Comparison of ENCODE assay signal across 23 cellular contexts in the genomic region with DNA sequence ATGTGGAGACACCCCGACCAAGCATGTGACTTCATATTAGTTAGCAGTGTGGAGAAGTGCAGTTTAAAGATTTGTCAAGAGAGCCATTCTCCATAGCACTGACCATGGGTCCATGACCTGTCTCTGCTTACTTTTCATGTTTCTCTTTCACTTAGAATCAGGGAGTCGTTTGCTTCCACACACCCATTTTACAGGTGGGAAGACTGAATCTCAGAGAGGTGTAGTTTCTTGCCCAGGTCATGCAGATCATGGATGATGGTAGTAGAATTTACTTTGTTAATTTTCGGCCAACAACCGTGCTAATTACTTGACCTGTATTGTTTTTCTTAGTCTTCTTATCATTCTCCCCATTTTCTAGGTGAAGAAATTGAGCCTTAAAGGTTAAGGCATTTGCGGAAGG. TPM values are rescaled to one million over a fixed set of nuclear protein-coding genes. Genes with fewer than 3 reads are reported as not detected.
DNase-seq lines count a peak whose midpoint lies in the region; ATAC-seq and TF ChIP-seq lines count a peak whose summit lies in the region.
"Had no signal": no experiment of that assay in that cellular context is flagged by ENCODE, and none has a peak within 500 bp of the region (broad histone marks: within the 10 kb centered on the region; RNA-seq: fewer than 3 reads in every experiment).

No MANE protein-coding gene starts in this region.

- no peak overlapping the region for H3K14ac ChIP-seq in IMR-90 (replicated peaks; ENCODE audit: low read depth, low read length)

- no peak overlapping the region for H3K4me2 ChIP-seq in IMR-90 (ENCODE audit: low read depth, low read length)
- H3K4me2 ChIP-seq: SK-N-SH had no signal

- no peaks in the 10 kb centered on the region for H3K9me3 ChIP-seq in IMR-90 (ENCODE audit: control insufficient read depth, insufficient read depth, low read length)
- H3K9me3 ChIP-seq: heart left ventricle, SK-N-SH had no signal

- no peak for TF ChIP-seq RAD21 in IMR-90 (IDR thresholded peaks at IDR 0.05; ENCODE audit: low read length)

- no peak for TF ChIP-seq POLR2A in IMR-90 (IDR thresholded peaks at IDR 0.05; ENCODE audit: low read depth, low read length)

- H2BK15ac ChIP-seq in IMR-90 (ENCODE audit: low read depth, low read length) = no peak overlapping the region

- peaks cover 17% of the 10 kb centered on the region for H3K4me1 ChIP-seq in IMR-90 (ENCODE audit: control insufficient read depth, insufficient read depth, low read length)

- no peak overlapping the region for H2AFZ ChIP-seq in IMR-90 (replicated peaks; ENCODE audit: low read length, poor library complexity)

- H3K4ac ChIP-seq in IMR-90 (ENCODE audit: low read depth, low read length) = no peak overlapping the region

- H3K27ac ChIP-seq in IMR-90 (ENCODE audit: insufficient read depth, low read length) = no peak overlapping the region
- H3K27ac ChIP-seq: RWPE1 had no signal

- H3K36me3 Mint-ChIP-seq in activated CD8-positive, alpha-beta memory T cell treated with anti-CD3 and anti-CD28 coated beads, Interleukin-2, amount 10 ng/mL, durations not matched to agents 7 days and 5 days = peaks cover 13% of the 10 kb centered on the region
- H3K36me3 Mint-ChIP-seq in activated naive CD8-positive, alpha-beta T cell = peaks cover 3% of the 10 kb centered on the region
- H3K36me3 Mint-ChIP-seq in natural killer cell = no peaks in the 10 kb centered on the region
- H3K36me3 Mint-ChIP-seq: IgD-negative memory B cell had no signal

- no peaks in the 10 kb centered on the region for H3K27me3 Mint-ChIP-seq in activated CD8-positive, alpha-beta memory T cell treated with anti-CD3 and anti-CD28 coated beads, Interleukin-2, amount 10 ng/mL, durations not matched to agents 7 days and 5 days
- H3K27me3 Mint-ChIP-seq in activated naive CD8-positive, alpha-beta T cell = no peaks in the 10 kb centered on the region
- H3K27me3 Mint-ChIP-seq in natural killer cell (ENCODE audit: low read depth in 2 of 2) = no peaks in the 10 kb centered on the region
- H3K27me3 Mint-ChIP-seq: IgD-negative memory B cell, progenitor cell of endocrine pancreas had no signal

- H2BK120ac ChIP-seq in IMR-90 (ENCODE audit: low read depth, low read length) = no peak overlapping the region

- WGBS in IMR-90 (ENCODE audit: extremely low coverage in 2 of 2, insufficient read length in 1 of 2), 2 experiments = no CpG with 5 or more reads among the region's 5 CpGs

- dilution Hi-C loops in IMR-90 (cut with HindIII; ENCODE audit: low sequenced_read_pairs, unreplicated experiment) = no loop called here

- H4K91ac ChIP-seq in IMR-90 (ENCODE audit: insufficient read depth, low read depth, low read length) = no peak overlapping the region

- no peak for DNase-seq in activated CD8-positive, alpha-beta memory T cell treated with anti-CD3 and anti-CD28 coated beads, Interleukin-2, amount 10 ng/mL, durations not matched to agents 7 days and 5 days
- DNase-seq in activated CD8-positive, alpha-beta memory T cell treated with anti-CD3 and anti-CD28 coated beads for 24 hours = no peak
- DNase-seq in IMR-90 = no peak
- no peak for DNase-seq in natural killer cell
- no peak for DNase-seq in NCI-H1105 treated with DMSO at 0.1 percent for 48 hours (lab: John Stamatoyannopoulos, UW)
- DNase-seq in germinal center (ENCODE audit: low spot score) = no peak
- DNase-seq: activated CD4-positive, CD25-positive, alpha-beta regulatory T cell; activated gamma-delta T cell treated with Interleukin-2 at 50 U/mL for 16 hours; aorta; C1 segment of cervical spinal cord; dermis blood vessel endothelial cell; heart left ventricle; mesendoderm; NCI-H1694 treated with DMSO at 0.1 percent for 48 hours; NCI-H526 treated with DMSO at 0.1 percent for 48 hours; SK-N-SH had no signal

- H3K9ac ChIP-seq in IMR-90 (ENCODE audit: low read depth, low read length) = no peak overlapping the region
- H3K9ac ChIP-seq: SK-N-SH had no signal

- CTCF ChIA-PET in activated CD8-positive, alpha-beta memory T cell treated with anti-CD3 and anti-CD28 coated beads, Interleukin-2, amount 10 ng/mL, durations not matched to agents 7 days and 5 days (lab: Charles Lee) = interaction anchor here (1.4 kb wide), 1 partner anchor 10 kb away, joined by 3 read pairs; no protein-coding TSS in a partner anchor
- CTCF ChIA-PET in IMR-90 (lab: Yijun Ruan, JAX) = no interaction called here

- H2AK5ac ChIP-seq in IMR-90 (ENCODE audit: low read depth, low read length) = no peak overlapping the region

- H2BK20ac ChIP-seq in IMR-90 (ENCODE audit: low read depth, low read length) = no peak overlapping the region

- H3K9me3 Mint-ChIP-seq in activated CD8-positive, alpha-beta memory T cell treated with anti-CD3 and anti-CD28 coated beads, Interleukin-2, amount 10 ng/mL, durations not matched to agents 7 days and 5 days (ENCODE audit: low read depth) = no peaks in the 10 kb centered on the region
- no peaks in the 10 kb centered on the region for H3K9me3 Mint-ChIP-seq in activated naive CD8-positive, alpha-beta T cell (ENCODE audit: low read depth)
- no peaks in the 10 kb centered on the region for H3K9me3 Mint-ChIP-seq in natural killer cell
- H3K9me3 Mint-ChIP-seq: IgD-negative memory B cell, nephron had no signal

- H3K56ac ChIP-seq in IMR-90 (ENCODE audit: extremely low read depth, insufficient read depth, low read length) = no peak overlapping the region

- H3K36me3 ChIP-seq in IMR-90 (ENCODE audit: control insufficient read depth, insufficient read depth, low read length) = no peaks in the 10 kb centered on the region; the same call in 1 of the 2 replicates
- H3K36me3 ChIP-seq: heart left ventricle had no signal

- peaks cover 88% of the 10 kb centered on the region for H4K20me1 ChIP-seq in IMR-90 (ENCODE audit: insufficient read depth, low read length)

- no peak overlapping the region for H3K4me3 ChIP-seq in IMR-90 (ENCODE audit: insufficient read depth, low read depth, low read length)
- H3K4me3 ChIP-seq: heart left ventricle had no signal

- no peak overlapping the region for H4K5ac ChIP-seq in IMR-90 (ENCODE audit: low read depth, low read length)

- peaks cover 27 to 73% of the 10 kb centered on the region in 2 experiments for H3K79me1 ChIP-seq in IMR-90 (ENCODE audit: low read depth in 1 of 2, low read length in 2 of 2)

- peaks cover 64% of the 10 kb centered on the region for H3K4me1 Mint-ChIP-seq in activated CD8-positive, alpha-beta memory T cell treated with anti-CD3 and anti-CD28 coated beads, Interleukin-2, amount 10 ng/mL, durations not matched to agents 7 days and 5 days
- peaks cover 83% of the 10 kb centered on the region for H3K4me1 Mint-ChIP-seq in activated naive CD8-positive, alpha-beta T cell (ENCODE audit: low read depth)
- peaks cover 79 to 83% of the 10 kb centered on the region in 2 donors for H3K4me1 Mint-ChIP-seq in natural killer cell

- peaks cover 28% of the 10 kb centered on the region for H3K9me1 ChIP-seq in IMR-90 (ENCODE audit: insufficient read depth, low read length)

- in situ Hi-C loops in IMR-90 (cut with MboI; ENCODE audit: low sequenced_read_pairs) = no loop called here

- TF ChIP-seq CTCF in IMR-90 (conservative IDR thresholded peaks at IDR 0.05; ENCODE audit: low read depth, low read length) (no peak), natural killer cell (IDR thresholded peaks at IDR 0.05) (no peak)

- peak overlapping the region; percentile 76 for H3K27ac Mint-ChIP-seq in activated CD8-positive, alpha-beta memory T cell treated with anti-CD3 and anti-CD28 coated beads, Interleukin-2, amount 10 ng/mL, durations not matched to agents 7 days and 5 days
- peak overlapping the region; percentile 70 for H3K27ac Mint-ChIP-seq in activated naive CD8-positive, alpha-beta T cell
- peak overlapping the region; percentile 61 to 80 for H3K27ac Mint-ChIP-seq in natural killer cell
- H3K27ac Mint-ChIP-seq: nephron, progenitor cell of endocrine pancreas had no signal

- H2BK5ac ChIP-seq in IMR-90 (ENCODE audit: low read depth, low read length, poor library complexity, severe bottlenecking) = no peak overlapping the region

- H3K4me3 Mint-ChIP-seq in activated CD8-positive, alpha-beta memory T cell treated with anti-CD3 and anti-CD28 coated beads, Interleukin-2, amount 10 ng/mL, durations not matched to agents 7 days and 5 days = peak overlapping the region; percentile 63
- peak overlapping the region; percentile 34 for H3K4me3 Mint-ChIP-seq in activated naive CD8-positive, alpha-beta T cell
- H3K4me3 Mint-ChIP-seq in natural killer cell = no peak overlapping the region
- H3K4me3 Mint-ChIP-seq: nephron had no signal

- H3K23ac ChIP-seq in IMR-90 (ENCODE audit: low read depth, low read length) = 0 out of 2 replicates have a peak overlapping the region, but pooled peaks have one; percentile 32

- BruUV-seq in IMR-90 (replicated peaks; lab: Mats Ljungman, UMichigan) = no TSS peak

- no peak for ATAC-seq in activated CD8-positive, alpha-beta memory T cell treated with anti-CD3 and anti-CD28 coated beads, Interleukin-2, amount 10 ng/mL, durations not matched to agents 7 days and 5 days
- ATAC-seq in IMR-90 (ENCODE audit: low read depth) (no peak), natural killer cell (no peak), GM21423 (IDR thresholded peaks at IDR 0.05; ENCODE audit: unreplicated experiment) (no peak)
- ATAC-seq: HCT116, heart left ventricle had no signal

- POLR2A ChIA-PET in IMR-90 (lab: Charles Lee; ENCODE audit: unreplicated experiment) = no interaction called here

- no peak overlapping the region for H4K8ac ChIP-seq in IMR-90 (ENCODE audit: low read depth in 2 of 2, low read length in 2 of 2)

- no peak overlapping the region for H3K18ac ChIP-seq in IMR-90 (ENCODE audit: low read depth, low read length)

- H3K27me3 ChIP-seq in IMR-90 (ENCODE audit: control insufficient read depth, insufficient read depth, low read length) = no peaks in the 10 kb centered on the region
- H3K27me3 ChIP-seq: heart left ventricle had no signal

- H2AK9ac ChIP-seq in IMR-90 (replicated peaks; ENCODE audit: low read depth, low read length, poor library complexity) = no peak overlapping the region

- intact Hi-C loops in IMR-90 (cut with micrococcal nuclease) = no loop called here
- intact Hi-C loops in natural killer cell (cut with micrococcal nuclease) = no loop called here

TF ChIP-seq in IMR-90, 13 proteins besides CTCF, POLR2A, EP300 and RAD21 (continues in another document):
- TF ChIP-seq RFX5 (IDR thresholded peaks at IDR 0.05; ENCODE audit: low read depth, low read length) (no peak), MXI1 (IDR thresholded peaks at IDR 0.05; ENCODE audit: borderline replicate concordance, low read depth, low read length) (no peak), MAFK (IDR thresholded peaks at IDR 0.05; ENCODE audit: low read depth, low read length) (no peak), FOS (IDR thresholded peaks at IDR 0.05; ENCODE audit: low read depth, low read length) (no peak), BHLHE40 (IDR thresholded peaks at IDR 0.05; ENCODE audit: low read depth, low read length) (no peak), SMC3 (IDR thresholded peaks at IDR 0.05; ENCODE audit: low read depth, low read length) (no peak)

RNA-seq across cellular contexts. Expression of a gene that starts 6.1 kb away (rescaled TPM):
- 10 to 100 TPM; 47.0 to 51.5 TPM for total RNA-seq in activated CD8-positive, alpha-beta memory T cell treated with anti-CD3 and anti-CD28 coated beads, Interleukin-2, amount 10 ng/mL, durations not matched to agents 7 days and 5 days
- total RNA-seq in IMR-90 (2012; rRNA removed) (81.4 and 131 TPM in 2 replicates), natural killer cell (10 to 100 TPM; 71.0 to 87.2 (median 74.3) TPM)
- 24.8 and 38.0 TPM in 2 replicates for polyA plus RNA-seq in IMR-90 (2012; rRNA removed)
- polyA plus RNA-seq in IMR-90 (2012; cell fraction: cytosol; rRNA removed) = 12.8 and 15.6 TPM in 2 replicates
- polyA plus RNA-seq in IMR-90 (2012; cell fraction: nucleus; rRNA removed; ENCODE audit: low replicate concordance) = 9.9 and 36.3 TPM in 2 replicates
